ENCODE assay signal across 8 cellular contexts in genomic region chr20:40506567-40506966, GRCh38.
DNase-seq lines count a peak whose midpoint lies in the region; TF ChIP-seq lines count a peak whose summit lies in the region.

No MANE protein-coding gene starts in this region.

- H3K4me3 ChIP-seq in ACC112 (ENCODE audit: low read depth, low read length) = no peak overlapping the region
- no peak overlapping the region for H3K4me3 ChIP-seq in left ventricle myocardium inferior
- H3K4me3 ChIP-seq in skeletal muscle cell (ENCODE audit: low read depth, low read length) = no peak overlapping the region

- H3K27me3 ChIP-seq in ACC112 (ENCODE audit: insufficient read depth, low read length) = no peaks in the 10 kb centered on the region
- peaks cover 22% of the 10 kb centered on the region for H3K27me3 ChIP-seq in left ventricle myocardium inferior (ENCODE audit: low read depth)

- H3K27me3 Mint-ChIP-seq in activated naive CD8-positive, alpha-beta T cell treated with anti-CD3 and anti-CD28 coated beads for 36 hours = peaks cover 5% of the 10 kb centered on the region

- no peaks in the 10 kb centered on the region for H3K9me3 ChIP-seq in left ventricle myocardium inferior (replicated peaks)

- peak; percentile 19 for DNase-seq in HuH-7 (ENCODE audit: low spot score)
- peak; percentile 6 for DNase-seq in activated naive CD8-positive, alpha-beta T cell treated with anti-CD3 and anti-CD28 coated beads for 36 hours
- DNase-seq in left ventricle myocardium inferior = peak; percentile 84
- DNase-seq in skeletal muscle cell (ENCODE audit: low read depth) = peak; percentile 92
- DNase-seq in central memory CD4-positive, alpha-beta T cell = no peak
- DNase-seq in NCI-H748 (lab: John Stamatoyannopoulos, UW; ENCODE audit: unreplicated experiment) = no peak
- no peak for DNase-seq in GM19238 (ENCODE audit: insufficient read length, low spot score)

- H3K4me1 ChIP-seq in ACC112 (ENCODE audit: control insufficient read depth, insufficient read depth, low read length, unreplicated experiment) (peaks cover 32% of the 10 kb centered on the region), left ventricle myocardium inferior (no peaks in the 10 kb centered on the region)

- H3K27ac Mint-ChIP-seq in activated naive CD8-positive, alpha-beta T cell treated with anti-CD3 and anti-CD28 coated beads for 36 hours = no peak overlapping the region

- no peak overlapping the region for H2AFZ ChIP-seq in ACC112 (ENCODE audit: low read length, unreplicated experiment)

- H3K79me2 ChIP-seq in ACC112 (ENCODE audit: control insufficient read depth, insufficient read depth, low read length, unreplicated experiment) = no peaks in the 10 kb centered on the region

- H3K4me3 Mint-ChIP-seq in activated naive CD8-positive, alpha-beta T cell treated with anti-CD3 and anti-CD28 coated beads for 36 hours = no peak overlapping the region

- no peaks in the 10 kb centered on the region for H3K36me3 Mint-ChIP-seq in activated naive CD8-positive, alpha-beta T cell treated with anti-CD3 and anti-CD28 coated beads for 36 hours

- intact Hi-C loops in left ventricle myocardium inferior (cut with micrococcal nuclease) = no loop called here

- no peaks in the 10 kb centered on the region for H3K36me3 ChIP-seq in ACC112 (ENCODE audit: insufficient read depth, low read length)
- H3K36me3 ChIP-seq in left ventricle myocardium inferior = no peaks in the 10 kb centered on the region

- H3K4me1 Mint-ChIP-seq in activated naive CD8-positive, alpha-beta T cell treated with anti-CD3 and anti-CD28 coated beads for 36 hours = no peaks in the 10 kb centered on the region

- no peak for TF ChIP-seq CTCF in left ventricle myocardium inferior (IDR thresholded peaks at IDR 0.05; ENCODE audit: borderline replicate concordance)

- no peaks in the 10 kb centered on the region for H3K9me3 Mint-ChIP-seq in activated naive CD8-positive, alpha-beta T cell treated with anti-CD3 and anti-CD28 coated beads for 36 hours

- H3K27ac ChIP-seq in ACC112 (ENCODE audit: low read depth, low read length) = peak overlapping the region; percentile 69
- H3K27ac ChIP-seq in left ventricle myocardium inferior (replicated peaks) = no peak overlapping the region

Comparison
In these comparisons a context has a peak if more than half of its experiments do, and no peak if none do; other contexts are left out.
1. DNase-seq: peak in HuH-7 (single experiment), activated naive CD8-positive, alpha-beta T cell treated with anti-CD3 and anti-CD28 coated beads for 36 hours (single experiment), left ventricle myocardium inferior (single experiment) and skeletal muscle cell (single experiment); none in central memory CD4-positive, alpha-beta T cell (single experiment), NCI-H748 (single experiment) and GM19238 (single experiment).